Comparison of ENCODE assay signal across 25 cellular contexts in genomic region chr2:29629495-29629894, GRCh38.
DNase-seq lines count a peak whose midpoint lies in the region; ATAC-seq and TF ChIP-seq lines count a peak whose summit lies in the region.
"Had no signal": no experiment of that assay in that cellular context is flagged by ENCODE, and none has a peak within 500 bp of the region (broad histone marks: within the 10 kb centered on the region; RNA-seq: fewer than 3 reads in every experiment).

No MANE protein-coding gene starts in this region.

- H3K27ac ChIP-seq in GM23248, result no peak overlapping the region
- H3K27ac ChIP-seq in WERI-Rb-1, result no peak overlapping the region
- H3K27ac ChIP-seq in foreskin keratinocyte, result no peak overlapping the region
- H3K27ac ChIP-seq in MM.1S (ENCODE audit: low read length), result no peak overlapping the region
- H3K27ac ChIP-seq: A549, C4-2B, PC-9 had no signal

- in situ Hi-C loops in GM23248 (cut with MboI), result no loop called here

- H3F3A ChIP-seq in GM23248 (ENCODE audit: insufficient read depth), result peaks cover 24% of the 10 kb centered on the region
- H3F3A ChIP-seq in MM.1S (ENCODE audit: insufficient read depth, low read length), result no peaks in the 10 kb centered on the region

- H3K4me1 ChIP-seq in GM23248 (ENCODE audit: insufficient read depth), result peaks cover 29% of the 10 kb centered on the region
- H3K4me1 ChIP-seq in foreskin keratinocyte, result peaks cover 35% of the 10 kb centered on the region
- no peaks in the 10 kb centered on the region for H3K4me1 ChIP-seq in MM.1S (ENCODE audit: low read length)
- H3K4me1 ChIP-seq: A549, Caco-2 had no signal

- H3K9me3 ChIP-seq in GM23248 (ENCODE audit: low read depth), result no peaks in the 10 kb centered on the region
- H3K9me3 ChIP-seq in WERI-Rb-1 (ENCODE audit: severe bottlenecking), result no peaks in the 10 kb centered on the region
- H3K9me3 ChIP-seq in MM.1S (replicated peaks; ENCODE audit: insufficient read depth, low read length), result no peaks in the 10 kb centered on the region
- H3K9me3 ChIP-seq: A549, Caco-2, MG63 had no signal

- ATAC-seq in foreskin keratinocyte, result peak; percentile 21
- ATAC-seq: A549; CD8-positive, alpha-beta T cell; HepG2; K562 had no signal

- H3K4me3 ChIP-seq in GM23248 (no peak overlapping the region), WERI-Rb-1 (ENCODE audit: low read depth, low read length) (no peak overlapping the region), MM.1S (ENCODE audit: low read length) (no peak overlapping the region)
- H3K4me3 ChIP-seq: A549, K562, MG63, PC-9 had no signal

- H4K20me1 ChIP-seq in GM23248 (ENCODE audit: insufficient read depth) (no peaks in the 10 kb centered on the region), MM.1S (ENCODE audit: insufficient read depth, low read length) (no peaks in the 10 kb centered on the region)

- TF ChIP-seq CTCF in WERI-Rb-1 (IDR thresholded peaks at IDR 0.05; ENCODE audit: low read depth, low read length) (no peak), foreskin keratinocyte (conservative IDR thresholded peaks at IDR 0.05) (no peak), MM.1S (IDR thresholded peaks at IDR 0.05; ENCODE audit: low read length) (no peak)

- H3K79me2 ChIP-seq in GM23248 (ENCODE audit: insufficient read depth) (no peaks in the 10 kb centered on the region), MM.1S (ENCODE audit: low read length) (no peaks in the 10 kb centered on the region)

- peak; percentile 27 for DNase-seq in GM23248
- DNase-seq in NCI-H82 (lab: John Stamatoyannopoulos, UW), result peak; percentile 70
- peak; percentile 30 for DNase-seq in WERI-Rb-1
- DNase-seq in foreskin keratinocyte, result peak in 1 of 2 donors; percentile 39
- DNase-seq in hypothalamus (lab: John Stamatoyannopoulos, UW), result no peak
- DNase-seq in NCI-H446 (lab: John Stamatoyannopoulos, UW), result no peak
- no peak for DNase-seq in NCI-H146 (lab: John Stamatoyannopoulos, UW)
- no peak for DNase-seq in MM.1S
- DNase-seq: Caco-2; CD8-positive, alpha-beta T cell; H7; Kasumi-1; NCI-H187; NCI-H2081 treated with DMSO at 0.1 percent for 48 hours; NCI-H2171 treated with DMSO at 0.1 percent for 48 hours; NCI-H748 treated with DMSO at 0.1 percent for 48 hours; NK-92 treated with Interleukin-12 subunit alpha and Interleukin-12 subunit beta, amount 100 ng/mL, for 24 hours; PC-9; RPMI8226; SHP77 had no signal

- H3K27me3 ChIP-seq in GM23248 (replicated peaks; ENCODE audit: insufficient read depth) (no peaks in the 10 kb centered on the region), WERI-Rb-1 (ENCODE audit: insufficient read depth, low read depth, severe bottlenecking) (no peaks in the 10 kb centered on the region), foreskin keratinocyte (no peaks in the 10 kb centered on the region), MM.1S (replicated peaks; ENCODE audit: insufficient read depth, low read length) (no peaks in the 10 kb centered on the region)
- H3K27me3 ChIP-seq: MG63 had no signal

- H3K9me2 ChIP-seq in GM23248 (ENCODE audit: insufficient read depth) (no peaks in the 10 kb centered on the region), MM.1S (replicated peaks; ENCODE audit: insufficient read depth, low read length) (no peaks in the 10 kb centered on the region)

- H2AFZ ChIP-seq in GM23248, result no peak overlapping the region
- H2AFZ ChIP-seq in MM.1S (ENCODE audit: low read length), result no peak overlapping the region
- H2AFZ ChIP-seq: PC-9 had no signal

- H3K9ac ChIP-seq in GM23248, result no peak overlapping the region
- no peak overlapping the region for H3K9ac ChIP-seq in MM.1S (ENCODE audit: low read length)

- no peak overlapping the region for H3K4me2 ChIP-seq in GM23248 (ENCODE audit: unreplicated experiment)
- H3K4me2 ChIP-seq in MM.1S (ENCODE audit: low read depth, low read length), result no peak overlapping the region
- H3K4me2 ChIP-seq: A549, PC-9 had no signal

- H3K36me3 ChIP-seq in GM23248 (ENCODE audit: low read depth) (no peaks in the 10 kb centered on the region), WERI-Rb-1 (no peaks in the 10 kb centered on the region), MM.1S (replicated peaks; ENCODE audit: insufficient read depth, low read length) (no peaks in the 10 kb centered on the region)
- H3K36me3 ChIP-seq: MG63 had no signal

Comparison
In these comparisons a context has a peak if more than half of its experiments do, and no peak if none do; other contexts are left out.
1. DNase-seq: peak in GM23248 (single experiment), NCI-H82 (single experiment) and WERI-Rb-1 (single experiment); none in hypothalamus (0 of 51), NCI-H446 (0 of 2), NCI-H146 (single experiment) and MM.1S (single experiment).